Comparison of ENCODE assay signal across 9 cellular contexts in the genomic region with DNA sequence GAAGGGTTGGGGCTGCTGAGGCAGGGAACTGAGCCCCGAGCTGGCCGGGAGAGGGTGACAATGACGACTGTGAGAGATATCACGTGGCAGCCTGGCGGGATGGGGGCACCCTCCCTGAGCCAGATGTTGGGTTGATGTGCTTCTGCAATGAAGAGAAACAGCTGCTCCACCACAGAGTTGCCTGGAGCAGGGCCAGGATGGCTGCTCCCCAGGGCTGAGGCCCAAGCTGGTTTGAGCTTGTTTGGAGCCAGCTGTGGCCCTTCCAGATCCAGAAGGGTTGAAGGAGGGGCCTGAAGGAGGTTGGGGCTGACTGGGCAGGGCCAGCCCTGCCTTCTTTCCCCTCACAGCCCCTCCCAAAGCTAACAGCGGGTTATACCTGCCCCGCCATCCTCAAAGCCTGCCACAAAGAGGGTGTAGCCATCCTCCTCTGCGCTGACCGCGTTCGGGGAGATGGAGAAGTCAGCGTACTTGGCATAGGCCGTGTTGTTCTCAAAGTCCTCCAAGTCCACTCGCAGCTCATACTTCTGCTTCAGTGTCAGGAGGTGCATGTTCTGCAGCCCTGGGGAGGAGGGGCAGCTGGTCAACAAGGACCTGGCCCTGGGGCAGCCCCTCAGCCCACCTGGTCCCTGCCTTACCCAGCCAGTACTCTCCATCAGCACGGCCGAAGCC. TPM values are rescaled to one million over a fixed set of nuclear protein-coding genes. Genes with fewer than 3 reads are reported as not detected.
DNase-seq lines count a peak whose midpoint lies in the region; ATAC-seq and TF ChIP-seq lines count a peak whose summit lies in the region.
"Had no signal": no experiment of that assay in that cellular context is flagged by ENCODE, and none has a peak within 500 bp of the region (broad histone marks: within the 10 kb centered on the region; RNA-seq: fewer than 3 reads in every experiment).

No MANE protein-coding gene starts in this region.

- peaks cover 5% of the 10 kb centered on the region for H3K4me1 Mint-ChIP-seq in T-helper 2 cell treated with Interferon-gamma antibody and Interleukin-4, amounts not matched to agents 5 μg/mL and 100 μg/mL, for 36 hours (ENCODE audit: low read depth)

- H3K9me3 Mint-ChIP-seq in T-helper 2 cell treated with Interferon-gamma antibody and Interleukin-4, amounts not matched to agents 5 μg/mL and 100 μg/mL, for 36 hours = no peaks in the 10 kb centered on the region

- H3K36me3 Mint-ChIP-seq in T-helper 2 cell treated with Interferon-gamma antibody and Interleukin-4, amounts not matched to agents 5 μg/mL and 100 μg/mL, for 36 hours (ENCODE audit: low read depth) = peaks cover 35% of the 10 kb centered on the region

- H3K27ac ChIP-seq in lower lobe of right lung = peak overlapping the region; percentile 77
- peak overlapping the region; percentile 89 for H3K27ac ChIP-seq in upper lobe of right lung

- no peak for TF ChIP-seq CTCF in cardiac fibroblast (IDR thresholded peaks at IDR 0.05; ENCODE audit: low read depth, low read length)
- no peak for TF ChIP-seq CTCF in lower lobe of right lung (IDR thresholded peaks at IDR 0.05)
- TF ChIP-seq CTCF in upper lobe of right lung (IDR thresholded peaks at IDR 0.05) = no peak

- H3K27ac Mint-ChIP-seq in T-helper 2 cell treated with Interferon-gamma antibody and Interleukin-4, amounts not matched to agents 5 μg/mL and 100 μg/mL, for 36 hours = peak overlapping the region; percentile 16

- peaks cover 71% of the 10 kb centered on the region for H3K4me1 ChIP-seq in lower lobe of right lung
- peaks cover 40% of the 10 kb centered on the region for H3K4me1 ChIP-seq in upper lobe of right lung

- H3K4me3 ChIP-seq in cardiac fibroblast (replicated peaks in 1 of 2; ENCODE audit: low read depth in 2 of 2, low read length in 2 of 2) = peak overlapping the region in 1 of 2 donors; percentile 64
- H3K4me3 ChIP-seq in lower lobe of right lung = peak overlapping the region; percentile 51
- H3K4me3 ChIP-seq in upper lobe of right lung = peak overlapping the region; percentile 44

- peaks cover 8% of the 10 kb centered on the region for H3K27me3 Mint-ChIP-seq in T-helper 2 cell treated with Interferon-gamma antibody and Interleukin-4, amounts not matched to agents 5 μg/mL and 100 μg/mL, for 36 hours (ENCODE audit: low read depth)

- H3K9me3 ChIP-seq in lower lobe of right lung (no peaks in the 10 kb centered on the region), upper lobe of right lung (no peaks in the 10 kb centered on the region)

- no peak for DNase-seq in T-helper 2 cell treated with Interferon-gamma antibody and Interleukin-4, amounts not matched to agents 5 μg/mL and 100 μg/mL, for 36 hours (ENCODE audit: low spot score)
- DNase-seq in T-helper 2 cell (no peak), cardiac fibroblast (ENCODE audit: low read depth in 2 of 2) (peak; percentile 89 to 98), lower lobe of right lung (peak; percentile 74), upper lobe of right lung (peak; percentile 79), SHP77 treated with DMSO at 0.1 percent for 48 hours (lab: John Stamatoyannopoulos, UW) (no peak)
- DNase-seq in activated CD8-positive, alpha-beta memory T cell treated with anti-CD3 and anti-CD28 coated beads for 24 hours = no peak

- H3K27me3 ChIP-seq in lower lobe of right lung (ENCODE audit: low read depth) (no peaks in the 10 kb centered on the region), upper lobe of right lung (no peaks in the 10 kb centered on the region)

- H3K36me3 ChIP-seq in lower lobe of right lung = peaks cover 57% of the 10 kb centered on the region
- H3K36me3 ChIP-seq in upper lobe of right lung = peaks cover 48% of the 10 kb centered on the region

- intact Hi-C loops in lower lobe of right lung (cut with DNase I) = no loop called here
- intact Hi-C loops in upper lobe of right lung (cut with DNase I) = no loop called here

- no peak overlapping the region for H3K4me3 Mint-ChIP-seq in T-helper 2 cell treated with Interferon-gamma antibody and Interleukin-4, amounts not matched to agents 5 μg/mL and 100 μg/mL, for 36 hours

- ATAC-seq in lower lobe of right lung (peak; percentile 62 to 69), upper lobe of right lung (peak; percentile 58), GM18907 (IDR thresholded peaks at IDR 0.05; ENCODE audit: unreplicated experiment) (no peak)

RNA-seq across cellular contexts. Expression of gene MFAP4, which starts 2.1 kb away (rescaled TPM):
- total RNA-seq in lower lobe of right lung = 179 TPM
- 270 TPM for total RNA-seq in upper lobe of right lung
- total RNA-seq: T-helper 2 cell treated with Interferon-gamma antibody and Interleukin-4, amounts not matched to agents 100 ng/mL and 5 ng/mL, for 36 hours had no signal

RNA-seq across cellular contexts. Expression of gene MAPK7, which starts 6.6 kb away (rescaled TPM):
- total RNA-seq in lower lobe of right lung (22.2 TPM), upper lobe of right lung (25.7 TPM)

RNA-seq across cellular contexts. Expression of gene B9D1, which starts 22.3 kb away (rescaled TPM):
- total RNA-seq in lower lobe of right lung (11.3 TPM), upper lobe of right lung (9.9 TPM)

RNA-seq across cellular contexts. Expression of gene RNF112, which starts 26.2 kb away (rescaled TPM):
- 1.8 TPM for total RNA-seq in lower lobe of right lung
- total RNA-seq in upper lobe of right lung = 1.6 TPM

Comparison
In these comparisons a context has a peak if more than half of its experiments do, and no peak if none do; other contexts are left out.
1. DNase-seq: peak in cardiac fibroblast (2 of 2), lower lobe of right lung (single experiment) and upper lobe of right lung (single experiment); none in T-helper 2 cell treated with Interferon-gamma antibody and Interleukin-4, amounts not matched to agents 5 μg/mL and 100 μg/mL, for 36 hours (single experiment), T-helper 2 cell (0 of 5), SHP77 treated with DMSO at 0.1 percent for 48 hours (single experiment) and activated CD8-positive, alpha-beta memory T cell treated with anti-CD3 and anti-CD28 coated beads for 24 hours (single experiment).